ENCODE assay signal across 11 cellular contexts in genomic region chr5:378976-379742, GRCh38. TPM values are rescaled to one million over a fixed set of nuclear protein-coding genes. Genes with fewer than 3 reads are reported as not detected.
DNase-seq lines count a peak whose midpoint lies in the region; ATAC-seq and TF ChIP-seq lines count a peak whose summit lies in the region.
"Had no signal": no experiment of that assay in that cellular context is flagged by ENCODE, and none has a peak within 500 bp of the region (broad histone marks: within the 10 kb centered on the region; RNA-seq: fewer than 3 reads in every experiment).

No MANE protein-coding gene starts in this region.

- ATAC-seq in activated naive CD8-positive, alpha-beta T cell treated with anti-CD3 and anti-CD28 coated beads, Interleukin-2, amount 10 ng/mL, durations not matched to agents 7 days and 5 days (ENCODE audit: low read depth) = peak; percentile 1
- no peak for ATAC-seq in HG02973 (IDR thresholded peaks at IDR 0.05; ENCODE audit: unreplicated experiment)

- peaks cover 3% of the 10 kb centered on the region for H3K4me1 ChIP-seq in hepatocyte (ENCODE audit: insufficient read depth)

- H3K27me3 Mint-ChIP-seq in activated naive CD8-positive, alpha-beta T cell treated with anti-CD3 and anti-CD28 coated beads, Interleukin-2, amount 10 ng/mL, durations not matched to agents 7 days and 5 days = no peaks in the 10 kb centered on the region
- H3K27me3 Mint-ChIP-seq in osteocyte (ENCODE audit: unreplicated experiment) = no peaks in the 10 kb centered on the region

- peak overlapping the region; percentile 94 for H3K27ac Mint-ChIP-seq in activated naive CD8-positive, alpha-beta T cell treated with anti-CD3 and anti-CD28 coated beads, Interleukin-2, amount 10 ng/mL, durations not matched to agents 7 days and 5 days
- peak overlapping the region; percentile 85 for H3K27ac Mint-ChIP-seq in osteocyte (ENCODE audit: unreplicated experiment)

- no peaks in the 10 kb centered on the region for H3K9me2 ChIP-seq in hepatocyte (replicated peaks; ENCODE audit: insufficient read depth)

- TF ChIP-seq CTCF in osteocyte (IDR thresholded peaks at IDR 0.05) (no peak), hepatocyte (IDR thresholded peaks at IDR 0.05; ENCODE audit: poor library complexity) (no peak)

- H3K9me3 Mint-ChIP-seq in activated naive CD8-positive, alpha-beta T cell treated with anti-CD3 and anti-CD28 coated beads, Interleukin-2, amount 10 ng/mL, durations not matched to agents 7 days and 5 days = peaks cover 15% of the 10 kb centered on the region
- peaks cover 11% of the 10 kb centered on the region for H3K9me3 Mint-ChIP-seq in osteocyte (ENCODE audit: unreplicated experiment)

- no peaks in the 10 kb centered on the region for H4K20me1 ChIP-seq in hepatocyte (ENCODE audit: insufficient read depth, poor library complexity, severe bottlenecking)

- DNase-seq in EL (peak; percentile 57), M059J (ENCODE audit: low read depth) (peak; percentile 87), osteocyte (ENCODE audit: extremely low spot score, unreplicated experiment) (peak; percentile 56), hepatocyte (ENCODE audit: low spot score) (no peak), NCI-H345 (lab: John Stamatoyannopoulos, UW) (no peak), retina (no peak)
- no peak for DNase-seq in activated naive CD8-positive, alpha-beta T cell treated with anti-CD3 and anti-CD28 coated beads, Interleukin-2, amount 10 ng/mL, durations not matched to agents 7 days and 5 days
- DNase-seq: GF-D8, KBM-7, substantia nigra had no signal

- H3K9me3 ChIP-seq in hepatocyte (ENCODE audit: low read depth) = no peaks in the 10 kb centered on the region

- no peak overlapping the region for H3K27ac ChIP-seq in hepatocyte

- H3K36me3 Mint-ChIP-seq in activated naive CD8-positive, alpha-beta T cell treated with anti-CD3 and anti-CD28 coated beads, Interleukin-2, amount 10 ng/mL, durations not matched to agents 7 days and 5 days = peaks cover 47% of the 10 kb centered on the region
- H3K36me3 Mint-ChIP-seq in osteocyte (ENCODE audit: unreplicated experiment) = peaks cover 64% of the 10 kb centered on the region

- peaks cover 59% of the 10 kb centered on the region for H3K4me1 Mint-ChIP-seq in activated naive CD8-positive, alpha-beta T cell treated with anti-CD3 and anti-CD28 coated beads, Interleukin-2, amount 10 ng/mL, durations not matched to agents 7 days and 5 days
- peaks cover 56% of the 10 kb centered on the region for H3K4me1 Mint-ChIP-seq in osteocyte (ENCODE audit: unreplicated experiment)

- 91% methylated on average over 16 of the region's 16 CpGs for WGBS in hepatocyte (ENCODE audit: low lambda C conversion rate, missing lambda C conversion rate)

- no peak overlapping the region for H3K4me3 ChIP-seq in hepatocyte

- no peaks in the 10 kb centered on the region for H3K36me3 ChIP-seq in hepatocyte (replicated peaks; ENCODE audit: insufficient read depth, low read depth)

- H3K4me3 Mint-ChIP-seq in activated naive CD8-positive, alpha-beta T cell treated with anti-CD3 and anti-CD28 coated beads, Interleukin-2, amount 10 ng/mL, durations not matched to agents 7 days and 5 days = peak overlapping the region; percentile 67
- no peak overlapping the region for H3K4me3 Mint-ChIP-seq in osteocyte (ENCODE audit: unreplicated experiment)

- POLR2A ChIA-PET in activated naive CD8-positive, alpha-beta T cell treated with anti-CD3 and anti-CD28 coated beads, Interleukin-2, amount 10 ng/mL, durations not matched to agents 7 days and 5 days (lab: Charles Lee) = interaction anchor here (0.6 to 3.0 kb wide), 10 partner anchors 8 to 109 kb away, joined by 3 to 27 read pairs (median 4); no protein-coding TSS in a partner anchor

- no peak overlapping the region for H3K4me2 ChIP-seq in hepatocyte

- H3K27me3 ChIP-seq in hepatocyte = no peaks in the 10 kb centered on the region

- H3K79me2 ChIP-seq in hepatocyte = no peaks in the 10 kb centered on the region

- H2AFZ ChIP-seq in hepatocyte = no peak overlapping the region

RNA-seq across cellular contexts. Expression of gene AHRR, which starts 57.6 kb away (rescaled TPM):
- 49.1 and 50.6 TPM in 2 replicates for total RNA-seq in M059J (2014; rRNA removed; shearing (Covaris generic))
- 10 to 100 TPM; 35.7 to 41.6 TPM for total RNA-seq in activated naive CD8-positive, alpha-beta T cell treated with anti-CD3 and anti-CD28 coated beads, Interleukin-2, amount 10 ng/mL, durations not matched to agents 7 days and 5 days
- 54.9 and 55.8 TPM in 2 replicates for total RNA-seq in osteocyte
- total RNA-seq in hepatocyte = 1.8 and 2.6 TPM in 2 replicates
- 1.8 and 2.4 TPM in 2 replicates for polyA plus RNA-seq in hepatocyte

Comparison
In these comparisons a context has a peak if more than half of its experiments do, and no peak if none do; other contexts are left out.
1. DNase-seq: peak in EL (single experiment), M059J (single experiment) and osteocyte (single experiment); none in activated naive CD8-positive, alpha-beta T cell treated with anti-CD3 and anti-CD28 coated beads, Interleukin-2, amount 10 ng/mL, durations not matched to agents 7 days and 5 days (single experiment), hepatocyte (single experiment), NCI-H345 (single experiment) and retina (single experiment).
2. RNA of gene AHRR, which starts 57.6 kb away (total RNA-seq): 54.9 to 55.8 TPM in osteocyte, 49.1 to 50.6 TPM in M059J and 35.7 to 41.6 TPM in activated naive CD8-positive, alpha-beta T cell treated with anti-CD3 and anti-CD28 coated beads, Interleukin-2, amount 10 ng/mL, durations not matched to agents 7 days and 5 days; 1.8 to 2.6 TPM in hepatocyte; every median in the first group is over 10 times any median in the second.